In genomic region chr17:46424187-46424884, GRCh38 we compare ENCODE assay signal across 8 cellular contexts.
DNase-seq lines count a peak whose midpoint lies in the region; ATAC-seq, FAIRE-seq and TF ChIP-seq lines count a peak whose summit lies in the region.
"Not testable (repeated sequence)": the region's sequence is repeated elsewhere in the genome, so short reads cannot be mapped to it uniquely, and the experiment has no call there.

No MANE protein-coding gene starts in this region.

- DNase-seq in PC-9; bronchial epithelial cell (ENCODE audit: low read depth); endothelial cell of umbilical vein (ENCODE audit: low read depth, low spot score); left lobe of liver (ENCODE audit: low spot score); neural progenitor cell (ENCODE audit: low spot score); upper lobe of right lung: not testable (repeated sequence)

- H3K79me2 ChIP-seq in PC-9 (ENCODE audit: low read depth); endothelial cell of umbilical vein (ENCODE audit: control insufficient read depth, insufficient read depth, low read length); neural progenitor cell (ENCODE audit: low read depth): not testable (repeated sequence)

- H2AFZ ChIP-seq in PC-9; endothelial cell of umbilical vein (ENCODE audit: low read depth, low read length); neural progenitor cell (replicated peaks): not testable (repeated sequence)

- not testable (repeated sequence) for H3K9me3 Mint-ChIP-seq in neural progenitor cell

- ATAC-seq in left lobe of liver = peak; percentile 83
- peak; percentile 52 for ATAC-seq in upper lobe of right lung

- H3K9ac ChIP-seq in endothelial cell of umbilical vein (replicated peaks; ENCODE audit: extremely low read depth, insufficient read depth, low read length); neural progenitor cell: not testable (repeated sequence)

- H3K9me2 ChIP-seq in PC-9 (ENCODE audit: insufficient read depth) = not testable (repeated sequence)

- not testable (repeated sequence) for H3F3A ChIP-seq in PC-9 (ENCODE audit: insufficient read depth, low read depth); neural progenitor cell (ENCODE audit: low read depth)

- FAIRE-seq in A204.1 (lab: Jason Lieb, UNC) (peak; percentile 100), G401.6 (lab: Jason Lieb, UNC) (peak; percentile 99), bronchial epithelial cell (lab: Jason Lieb, UNC) (peak; percentile 60), endothelial cell of umbilical vein (lab: Jason Lieb, UNC) (peak; percentile 61)

- H3K4me1 ChIP-seq in PC-9 (replicated peaks; ENCODE audit: insufficient read depth); endothelial cell of umbilical vein (ENCODE audit: control insufficient read depth, extremely low read depth, insufficient read depth, low read length); neural progenitor cell; upper lobe of right lung: not testable (repeated sequence)

- H3K9me1 ChIP-seq in endothelial cell of umbilical vein (replicated peaks; ENCODE audit: control insufficient read depth, extremely low read depth, insufficient read depth, low read length) = not testable (repeated sequence)

- TF ChIP-seq CTCF in PC-9 (conservative IDR thresholded peaks at IDR 0.05) = peak; percentile 74
- not testable (repeated sequence) for TF ChIP-seq CTCF in bronchial epithelial cell (IDR thresholded peaks at IDR 0.05; ENCODE audit: insufficient read depth, low read length, severe bottlenecking); endothelial cell of umbilical vein (IDR thresholded peaks at IDR 0.05; ENCODE audit: extremely low read depth in 1 of 2, insufficient read depth in 1 of 2, low read depth in 1 of 2, low read length in 2 of 2)
- peak; percentile 29 for TF ChIP-seq CTCF in neural progenitor cell (IDR thresholded peaks at IDR 0.05)
- TF ChIP-seq CTCF in upper lobe of right lung (IDR thresholded peaks at IDR 0.05) = peak; percentile 39

- intact Hi-C loops in PC-9 (cut with micrococcal nuclease; ENCODE audit: unreplicated experiment); endothelial cell of umbilical vein (cut with micrococcal nuclease); upper lobe of right lung (cut with DNase I): not testable (repeated sequence)

- H3K27me3 Mint-ChIP-seq in neural progenitor cell (ENCODE audit: insufficient read depth, low read depth) = not testable (repeated sequence)

- H3K27me3 ChIP-seq in PC-9 (ENCODE audit: insufficient read depth, low read depth); bronchial epithelial cell (ENCODE audit: control insufficient read depth, insufficient read depth, low read length); endothelial cell of umbilical vein (ENCODE audit: control insufficient read depth in 2 of 2, insufficient read depth in 2 of 2, low read length in 2 of 2); neural progenitor cell; upper lobe of right lung: not testable (repeated sequence)

- not testable (repeated sequence) for H3K4me3 ChIP-seq in PC-9; bronchial epithelial cell (ENCODE audit: low read depth, low read length); endothelial cell of umbilical vein (replicated peaks in 1 of 3; ENCODE audit: insufficient read depth in 1 of 3, low read depth in 1 of 3, low read length in 3 of 3); neural progenitor cell; upper lobe of right lung

- CTCF ChIA-PET in PC-9 (lab: Charles Lee); endothelial cell of umbilical vein (lab: Charles Lee): not testable (repeated sequence)

- not testable (repeated sequence) for H3K4me1 Mint-ChIP-seq in neural progenitor cell

- not testable (repeated sequence) for TF ChIP-seq POLR2A in endothelial cell of umbilical vein (IDR thresholded peaks at IDR 0.05; ENCODE audit: low read depth, low read length)

- not testable (repeated sequence) for H3K4me2 ChIP-seq in PC-9; endothelial cell of umbilical vein (ENCODE audit: insufficient read depth, low read length); neural progenitor cell

- not testable (repeated sequence) for H3K36me3 ChIP-seq in PC-9 (ENCODE audit: low read depth); bronchial epithelial cell (ENCODE audit: control insufficient read depth, insufficient read depth, low read length); endothelial cell of umbilical vein (ENCODE audit: control insufficient read depth in 2 of 2, extremely low read depth in 1 of 2, insufficient read depth in 2 of 2, low read length in 2 of 2); neural progenitor cell; upper lobe of right lung

- H3K27ac ChIP-seq in PC-9; endothelial cell of umbilical vein (ENCODE audit: insufficient read depth, low read depth, low read length); neural progenitor cell; upper lobe of right lung: not testable (repeated sequence)

- not testable (repeated sequence) for H4K20me1 ChIP-seq in PC-9 (ENCODE audit: insufficient read depth); endothelial cell of umbilical vein (replicated peaks; ENCODE audit: control insufficient read depth, extremely low read depth, insufficient read depth, low read length); neural progenitor cell (ENCODE audit: low read depth)

- H3K9me3 ChIP-seq in PC-9 (ENCODE audit: insufficient read depth, low read depth); endothelial cell of umbilical vein (replicated peaks; ENCODE audit: control insufficient read depth, insufficient read depth, low read length); neural progenitor cell (ENCODE audit: low read depth); upper lobe of right lung: not testable (repeated sequence)

- H3K27ac Mint-ChIP-seq in neural progenitor cell = not testable (repeated sequence)

- H3K4me3 Mint-ChIP-seq in neural progenitor cell = not testable (repeated sequence)

- POLR2A ChIA-PET in PC-9 (lab: Charles Lee; ENCODE audit: unreplicated experiment); endothelial cell of umbilical vein (lab: Charles Lee): not testable (repeated sequence)

- not testable (repeated sequence) for BruUV-seq in PC-9 (replicated peaks; lab: Mats Ljungman, UMichigan); endothelial cell of umbilical vein (replicated peaks; lab: Mats Ljungman, UMichigan)

- dilution Hi-C loops in endothelial cell of umbilical vein (cut with MboI; ENCODE audit: extremely low pct_ligation_motif_present, low sequenced_read_pairs) = not testable (repeated sequence)

- H3K36me3 Mint-ChIP-seq in neural progenitor cell = not testable (repeated sequence)
